Comparison of ENCODE assay signal across 10 cellular contexts in genomic region chr1:88549536-88549935, GRCh38.
DNase-seq lines count a peak whose midpoint lies in the region; ATAC-seq and TF ChIP-seq lines count a peak whose summit lies in the region.
"Had no signal": no experiment of that assay in that cellular context is flagged by ENCODE, and none has a peak within 500 bp of the region (broad histone marks: within the 10 kb centered on the region; RNA-seq: fewer than 3 reads in every experiment).

No MANE protein-coding gene starts in this region.

- H3K27ac Mint-ChIP-seq in brain: peak overlapping the region in 1 of 5 experiments; percentile 37
- H3K27ac Mint-ChIP-seq: activated naive CD8-positive, alpha-beta T cell treated with anti-CD3 and anti-CD28 coated beads, Interleukin-2, amount 10 ng/mL, durations not matched to agents 7 days and 5 days had no signal

- no peaks in the 10 kb centered on the region for H3K4me1 Mint-ChIP-seq in brain
- H3K4me1 Mint-ChIP-seq: activated naive CD8-positive, alpha-beta T cell treated with anti-CD3 and anti-CD28 coated beads, Interleukin-2, amount 10 ng/mL, durations not matched to agents 7 days and 5 days had no signal

- DNase-seq in Ammon's horn (ENCODE audit: low spot score): peak; percentile 13
- DNase-seq in Jurkat, Clone E6-1 (ENCODE audit: low read depth, low spot score): peak; percentile 3
- peak; percentile 45 for DNase-seq in medulla oblongata (ENCODE audit: extremely low spot score)
- DNase-seq: activated CD4-positive, CD25-positive, alpha-beta regulatory T cell; activated naive CD8-positive, alpha-beta T cell treated with anti-CD3 and anti-CD28 coated beads, Interleukin-2, amount 10 ng/mL, durations not matched to agents 7 days and 5 days had no signal

- peaks cover 0 to 3% (median 0%) of the 10 kb centered on the region in 5 experiments for H3K9me3 Mint-ChIP-seq in brain
- H3K9me3 Mint-ChIP-seq: activated naive CD8-positive, alpha-beta T cell treated with anti-CD3 and anti-CD28 coated beads, Interleukin-2, amount 10 ng/mL, durations not matched to agents 7 days and 5 days had no signal

- peak; percentile 36 to 64 for TF ChIP-seq CTCF in brain (conservative IDR thresholded peaks at IDR 0.05)

- ATAC-seq in HG02759 (IDR thresholded peaks at IDR 0.05; ENCODE audit: unreplicated experiment): no peak
- ATAC-seq in HG03457 (IDR thresholded peaks at IDR 0.05; ENCODE audit: unreplicated experiment): no peak
- ATAC-seq in GM19328 (IDR thresholded peaks at IDR 0.05; ENCODE audit: unreplicated experiment): no peak
- ATAC-seq in GM21423 (IDR thresholded peaks at IDR 0.05; ENCODE audit: unreplicated experiment): no peak

- no peak overlapping the region for H3K4me3 Mint-ChIP-seq in brain
- H3K4me3 Mint-ChIP-seq: activated naive CD8-positive, alpha-beta T cell treated with anti-CD3 and anti-CD28 coated beads, Interleukin-2, amount 10 ng/mL, durations not matched to agents 7 days and 5 days had no signal

- H3K36me3 Mint-ChIP-seq in brain: no peaks in the 10 kb centered on the region
- H3K36me3 Mint-ChIP-seq: activated naive CD8-positive, alpha-beta T cell treated with anti-CD3 and anti-CD28 coated beads, Interleukin-2, amount 10 ng/mL, durations not matched to agents 7 days and 5 days had no signal

- peaks cover 6% of the 10 kb centered on the region for H3K27me3 Mint-ChIP-seq in brain

- no peak overlapping the region for H3K4me3 ChIP-seq in Jurkat, Clone E6-1 (ENCODE audit: low read length)
